15 cellular contexts compared by ENCODE assay signal in genomic region chr12:95118788-95119179, GRCh38. TPM values are rescaled to one million over a fixed set of nuclear protein-coding genes. Genes with fewer than 3 reads are reported as not detected.
A peak's percentile ranks its signal among the peaks of the same experiment; 100 is the strongest.
DNase-seq lines count a peak whose midpoint lies in the region; ATAC-seq and TF ChIP-seq lines count a peak whose summit lies in the region.
"Had no signal": no experiment of that assay in that cellular context is flagged by ENCODE, and none has a peak within 500 bp of the region (broad histone marks: within the 10 kb centered on the region; RNA-seq: fewer than 3 reads in every experiment).

No MANE protein-coding gene starts in this region.

- H3K27ac ChIP-seq in RWPE2 (ENCODE audit: poor library complexity, severe bottlenecking) (peak overlapping the region; percentile 99), epithelial cell of prostate (peak overlapping the region; percentile 99), osteoblast (ENCODE audit: low read depth, low read length) (peak overlapping the region; percentile 82)

- no peaks in the 10 kb centered on the region for H3K27me3 Mint-ChIP-seq in activated naive CD8-positive, alpha-beta T cell treated with anti-CD3 and anti-CD28 coated beads for 36 hours
- H3K27me3 Mint-ChIP-seq in T-helper 17 cell, result no peaks in the 10 kb centered on the region
- H3K27me3 Mint-ChIP-seq: B cell; naive thymus-derived CD4-positive, alpha-beta T cell had no signal

- H3K9me3 Mint-ChIP-seq in activated naive CD8-positive, alpha-beta T cell treated with anti-CD3 and anti-CD28 coated beads for 36 hours, result no peaks in the 10 kb centered on the region
- H3K9me3 Mint-ChIP-seq: naive thymus-derived CD4-positive, alpha-beta T cell had no signal

- no peak overlapping the region for H3K4me3 ChIP-seq in RWPE2 (ENCODE audit: severe bottlenecking)
- H3K4me3 ChIP-seq in osteoblast (ENCODE audit: insufficient read depth, low read length), result no peak overlapping the region
- H3K4me3 ChIP-seq: heart right ventricle had no signal

- no peak for TF ChIP-seq CTCF in RWPE2 (IDR thresholded peaks at IDR 0.05; ENCODE audit: poor library complexity, severe bottlenecking)
- TF ChIP-seq CTCF in osteoblast (IDR thresholded peaks at IDR 0.05; ENCODE audit: extremely low read depth, low read depth, low read length), result no peak

- no peaks in the 10 kb centered on the region for H3K36me3 Mint-ChIP-seq in activated naive CD8-positive, alpha-beta T cell treated with anti-CD3 and anti-CD28 coated beads for 36 hours
- no peaks in the 10 kb centered on the region for H3K36me3 Mint-ChIP-seq in T-helper 17 cell (ENCODE audit: low read depth)
- H3K36me3 Mint-ChIP-seq: naive thymus-derived CD4-positive, alpha-beta T cell had no signal

- peak; percentile 28; the same call in 1 of the 3 replicates for ATAC-seq in RWPE2 (ENCODE audit: low read depth)
- no peak for ATAC-seq in T-helper 17 cell
- ATAC-seq: naive thymus-derived CD4-positive, alpha-beta T cell had no signal

- no peaks in the 10 kb centered on the region for H4K20me1 ChIP-seq in osteoblast (ENCODE audit: insufficient read depth, low read length)

- H3K36me3 ChIP-seq in RWPE2 (ENCODE audit: low read depth), result peaks cover 44% of the 10 kb centered on the region
- H3K36me3 ChIP-seq in osteoblast (ENCODE audit: insufficient read depth, low read length), result no peaks in the 10 kb centered on the region

- no peaks in the 10 kb centered on the region for H3K4me1 Mint-ChIP-seq in activated naive CD8-positive, alpha-beta T cell treated with anti-CD3 and anti-CD28 coated beads for 36 hours
- peaks cover 2% of the 10 kb centered on the region for H3K4me1 Mint-ChIP-seq in T-helper 17 cell
- H3K4me1 Mint-ChIP-seq: B cell had no signal

- no peaks in the 10 kb centered on the region for H3K79me2 ChIP-seq in osteoblast (ENCODE audit: insufficient read depth, low read length)

- H3K4me2 ChIP-seq in osteoblast (ENCODE audit: insufficient read depth, low read length), result peak overlapping the region; percentile 61

- H3K27ac Mint-ChIP-seq in activated naive CD8-positive, alpha-beta T cell treated with anti-CD3 and anti-CD28 coated beads for 36 hours, result no peak overlapping the region
- no peak overlapping the region for H3K27ac Mint-ChIP-seq in T-helper 17 cell
- H3K27ac Mint-ChIP-seq: B cell; naive thymus-derived CD4-positive, alpha-beta T cell had no signal

- H3K9me3 ChIP-seq in RWPE2 (ENCODE audit: severe bottlenecking) (no peaks in the 10 kb centered on the region), osteoblast (ENCODE audit: low read depth, low read length) (no peaks in the 10 kb centered on the region), T-helper 17 cell (ENCODE audit: control insufficient read depth, low read length, poor library complexity, severe bottlenecking) (no peaks in the 10 kb centered on the region)
- H3K9me3 ChIP-seq: heart right ventricle had no signal

- DNase-seq in ELR (ENCODE audit: low read depth) (peak; percentile 41), RWPE2 (ENCODE audit: low spot score) (no peak), epithelial cell of prostate (ENCODE audit: low read depth, low spot score) (no peak), osteoblast (ENCODE audit: insufficient read length, low spot score, missing footprints) (no peak), SHP77 treated with DMSO at 0.1 percent for 48 hours (lab: John Stamatoyannopoulos, UW) (no peak), T-helper 17 cell (no peak)
- no peak for DNase-seq in activated naive CD8-positive, alpha-beta T cell treated with anti-CD3 and anti-CD28 coated beads for 36 hours
- no peak for DNase-seq in stimulated activated CD4-positive, alpha-beta T cell treated with anti-CD3 and anti-CD28 coated beads, Interleukin-12 subunit alpha, Interleukin-12 subunit beta, amount 100 ng/mL, for 4 hours
- DNase-seq: DMS 273 treated with DMSO at 0.1 percent for 48 hours; heart right ventricle; naive thymus-derived CD4-positive, alpha-beta T cell; NCI-H1930; NCI-H510A treated with DMSO at 0.1 percent for 48 hours; retina had no signal

- no peak overlapping the region for H3K4me3 Mint-ChIP-seq in activated naive CD8-positive, alpha-beta T cell treated with anti-CD3 and anti-CD28 coated beads for 36 hours
- no peak overlapping the region for H3K4me3 Mint-ChIP-seq in T-helper 17 cell
- H3K4me3 Mint-ChIP-seq: B cell; naive thymus-derived CD4-positive, alpha-beta T cell had no signal

- H3K27me3 ChIP-seq in RWPE2 (ENCODE audit: insufficient read depth, poor library complexity, severe bottlenecking), result no peaks in the 10 kb centered on the region
- no peaks in the 10 kb centered on the region for H3K27me3 ChIP-seq in osteoblast (ENCODE audit: insufficient read depth, low read length)
- H3K27me3 ChIP-seq: heart right ventricle had no signal

- H3K4me1 ChIP-seq in RWPE2 (ENCODE audit: insufficient read depth, poor library complexity, severe bottlenecking) (peaks cover 40% of the 10 kb centered on the region), osteoblast (ENCODE audit: insufficient read depth, low read length) (peaks cover 30% of the 10 kb centered on the region)

- peak overlapping the region; percentile 37 for H2AFZ ChIP-seq in osteoblast (ENCODE audit: low read length)

RNA-seq across cellular contexts. Expression of gene NR2C1, which starts 45.4 kb away (rescaled TPM):
- total RNA-seq in osteoblast (22.1 and 23.9 TPM in 2 replicates), T-helper 17 cell (10 to 100 TPM; 49.9 to 55.6 TPM)
- total RNA-seq in activated naive CD8-positive, alpha-beta T cell treated with anti-CD3 and anti-CD28 coated beads for 36 hours, result 10 to 100 TPM; 22.3 to 25.6 TPM
